ENCODE assay signal across 2 cellular contexts in the genomic region with DNA sequence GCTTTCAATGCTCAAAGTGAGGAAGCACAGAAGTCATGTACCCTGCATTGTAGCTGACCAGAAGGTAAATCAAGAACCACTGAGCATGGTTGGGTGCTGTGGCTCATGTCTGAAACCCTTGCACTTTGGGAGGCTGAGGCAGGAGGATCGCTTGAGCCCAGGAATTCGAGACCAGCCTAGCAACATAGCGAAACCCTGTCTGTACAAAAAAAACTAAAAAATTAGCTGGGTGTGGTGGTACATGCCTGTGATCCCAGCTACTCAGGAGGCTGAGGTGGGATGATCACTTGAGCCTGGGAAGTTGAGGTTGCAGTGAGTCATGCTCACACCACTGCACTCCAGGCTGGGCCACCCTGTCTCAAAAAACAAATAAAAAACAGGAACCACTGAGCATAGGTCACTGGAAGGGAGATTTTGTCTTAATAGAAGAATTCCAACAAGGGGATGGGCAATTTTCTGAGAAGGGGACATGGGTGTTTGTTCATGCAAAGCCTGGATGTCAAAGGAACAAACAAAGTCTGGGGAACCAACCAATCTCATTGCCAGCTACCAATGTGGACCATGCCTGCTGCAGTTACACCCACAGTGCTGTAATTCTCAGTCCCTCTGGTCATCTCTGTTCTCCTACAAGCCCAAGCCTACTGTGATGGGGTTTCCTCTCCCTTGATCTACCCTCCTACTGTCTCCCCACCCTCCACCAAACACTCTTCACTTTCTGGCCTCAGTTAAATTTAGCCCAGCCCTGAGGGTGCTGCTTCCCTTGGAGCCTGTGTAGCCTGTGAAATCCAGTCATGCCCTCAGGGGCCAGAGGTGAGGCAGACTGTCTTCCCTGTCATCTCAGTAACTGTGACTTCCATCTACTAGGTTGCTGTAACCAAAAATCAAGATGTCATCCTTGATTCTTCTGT.
TF ChIP-seq lines count a peak whose summit lies in the region.

No MANE protein-coding gene starts in this region.

TF ChIP-seq in SK-N-SH treated with all-trans-retinoic acid at 6 μM for 48 hours, 23 proteins besides CTCF, POLR2A, EP300 and RAD21 (continued from another document):
- TF ChIP-seq ZFP3 (CRISPR knock-in tag; IDR thresholded peaks at IDR 0.05), result no peak
- TF ChIP-seq GLIS3 (CRISPR knock-in tag; IDR thresholded peaks at IDR 0.05), result no peak
- TF ChIP-seq ZNF8 (CRISPR knock-in tag; IDR thresholded peaks at IDR 0.05), result no peak
- TF ChIP-seq ZC3H10 (CRISPR knock-in tag; IDR thresholded peaks at IDR 0.05), result no peak
- TF ChIP-seq, protein P1, sequence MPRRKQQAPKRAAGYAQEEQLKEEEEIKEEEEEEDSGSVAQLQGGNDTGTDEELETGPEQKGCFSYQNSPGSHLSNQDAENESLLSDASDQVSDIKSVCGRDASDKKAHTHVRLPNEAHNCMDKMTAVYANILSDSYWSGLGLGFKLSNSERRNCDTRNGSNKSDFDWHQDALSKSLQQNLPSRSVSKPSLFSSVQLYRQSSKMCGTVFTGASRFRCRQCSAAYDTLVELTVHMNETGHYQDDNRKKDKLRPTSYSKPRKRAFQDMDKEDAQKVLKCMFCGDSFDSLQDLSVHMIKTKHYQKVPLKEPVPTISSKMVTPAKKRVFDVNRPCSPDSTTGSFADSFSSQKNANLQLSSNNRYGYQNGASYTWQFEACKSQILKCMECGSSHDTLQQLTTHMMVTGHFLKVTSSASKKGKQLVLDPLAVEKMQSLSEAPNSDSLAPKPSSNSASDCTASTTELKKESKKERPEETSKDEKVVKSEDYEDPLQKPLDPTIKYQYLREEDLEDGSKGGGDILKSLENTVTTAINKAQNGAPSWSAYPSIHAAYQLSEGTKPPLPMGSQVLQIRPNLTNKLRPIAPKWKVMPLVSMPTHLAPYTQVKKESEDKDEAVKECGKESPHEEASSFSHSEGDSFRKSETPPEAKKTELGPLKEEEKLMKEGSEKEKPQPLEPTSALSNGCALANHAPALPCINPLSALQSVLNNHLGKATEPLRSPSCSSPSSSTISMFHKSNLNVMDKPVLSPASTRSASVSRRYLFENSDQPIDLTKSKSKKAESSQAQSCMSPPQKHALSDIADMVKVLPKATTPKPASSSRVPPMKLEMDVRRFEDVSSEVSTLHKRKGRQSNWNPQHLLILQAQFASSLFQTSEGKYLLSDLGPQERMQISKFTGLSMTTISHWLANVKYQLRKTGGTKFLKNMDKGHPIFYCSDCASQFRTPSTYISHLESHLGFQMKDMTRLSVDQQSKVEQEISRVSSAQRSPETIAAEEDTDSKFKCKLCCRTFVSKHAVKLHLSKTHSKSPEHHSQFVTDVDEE (CRISPR knock-in tag; IDR thresholded peaks at IDR 0.05), result no peak
- TF ChIP-seq, protein P2, sequence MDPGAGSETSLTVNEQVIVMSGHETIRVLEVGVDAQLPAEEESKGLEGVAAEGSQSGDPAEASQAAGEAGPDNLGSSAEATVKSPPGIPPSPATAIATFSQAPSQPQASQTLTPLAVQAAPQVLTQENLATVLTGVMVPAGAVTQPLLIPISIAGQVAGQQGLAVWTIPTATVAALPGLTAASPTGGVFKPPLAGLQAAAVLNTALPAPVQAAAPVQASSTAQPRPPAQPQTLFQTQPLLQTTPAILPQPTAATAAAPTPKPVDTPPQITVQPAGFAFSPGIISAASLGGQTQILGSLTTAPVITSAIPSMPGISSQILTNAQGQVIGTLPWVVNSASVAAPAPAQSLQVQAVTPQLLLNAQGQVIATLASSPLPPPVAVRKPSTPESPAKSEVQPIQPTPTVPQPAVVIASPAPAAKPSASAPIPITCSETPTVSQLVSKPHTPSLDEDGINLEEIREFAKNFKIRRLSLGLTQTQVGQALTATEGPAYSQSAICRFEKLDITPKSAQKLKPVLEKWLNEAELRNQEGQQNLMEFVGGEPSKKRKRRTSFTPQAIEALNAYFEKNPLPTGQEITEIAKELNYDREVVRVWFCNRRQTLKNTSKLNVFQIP (CRISPR knock-in tag; IDR thresholded peaks at IDR 0.05; ENCODE audit: borderline replicate concordance, low read depth), result no peak
- TF ChIP-seq ZFP30 (CRISPR knock-in tag; IDR thresholded peaks at IDR 0.05), result no peak
- TF ChIP-seq BACH2 (CRISPR knock-in tag; IDR thresholded peaks at IDR 0.05; ENCODE audit: borderline replicate concordance), result no peak
- TF ChIP-seq OSR1 (CRISPR knock-in tag; IDR thresholded peaks at IDR 0.05), result no peak

TF ChIP-seq in SK-N-SH, 30 proteins besides CTCF, POLR2A, EP300 and RAD21:
- TF ChIP-seq NRF1 (IDR thresholded peaks at IDR 0.05; ENCODE audit: low read depth, low read length), result no peak
- TF ChIP-seq JUND (IDR thresholded peaks at IDR 0.05), result no peak
- TF ChIP-seq GATA2 (CRISPR knock-in tag; IDR thresholded peaks at IDR 0.05), result no peak
- TF ChIP-seq SMC3 (IDR thresholded peaks at IDR 0.05; ENCODE audit: low read depth, low read length), result no peak
- TF ChIP-seq TCF12 (IDR thresholded peaks at IDR 0.05), result no peak
- TF ChIP-seq, protein P3, sequence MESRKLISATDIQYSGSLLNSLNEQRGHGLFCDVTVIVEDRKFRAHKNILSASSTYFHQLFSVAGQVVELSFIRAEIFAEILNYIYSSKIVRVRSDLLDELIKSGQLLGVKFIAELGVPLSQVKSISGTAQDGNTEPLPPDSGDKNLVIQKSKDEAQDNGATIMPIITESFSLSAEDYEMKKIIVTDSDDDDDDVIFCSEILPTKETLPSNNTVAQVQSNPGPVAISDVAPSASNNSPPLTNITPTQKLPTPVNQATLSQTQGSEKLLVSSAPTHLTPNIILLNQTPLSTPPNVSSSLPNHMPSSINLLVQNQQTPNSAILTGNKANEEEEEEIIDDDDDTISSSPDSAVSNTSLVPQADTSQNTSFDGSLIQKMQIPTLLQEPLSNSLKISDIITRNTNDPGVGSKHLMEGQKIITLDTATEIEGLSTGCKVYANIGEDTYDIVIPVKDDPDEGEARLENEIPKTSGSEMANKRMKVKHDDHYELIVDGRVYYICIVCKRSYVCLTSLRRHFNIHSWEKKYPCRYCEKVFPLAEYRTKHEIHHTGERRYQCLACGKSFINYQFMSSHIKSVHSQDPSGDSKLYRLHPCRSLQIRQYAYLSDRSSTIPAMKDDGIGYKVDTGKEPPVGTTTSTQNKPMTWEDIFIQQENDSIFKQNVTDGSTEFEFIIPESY (IDR thresholded peaks at IDR 0.05; ENCODE audit: borderline replicate concordance, low read depth), result no peak
- TF ChIP-seq MEF2A (IDR thresholded peaks at IDR 0.05; ENCODE audit: borderline replicate concordance, low read depth), result no peak
- no peak for TF ChIP-seq RXRA (IDR thresholded peaks at IDR 0.05; ENCODE audit: borderline replicate concordance, low read depth)
- no peak for TF ChIP-seq FOXJ3 (CRISPR knock-in tag; IDR thresholded peaks at IDR 0.05)
- TF ChIP-seq ELF1 (IDR thresholded peaks at IDR 0.05), result no peak
- TF ChIP-seq RCOR1 (IDR thresholded peaks at IDR 0.05; ENCODE audit: low read length), result no peak
- TF ChIP-seq NFIC (IDR thresholded peaks at IDR 0.05; ENCODE audit: borderline replicate concordance), result no peak
- TF ChIP-seq, protein P4, sequence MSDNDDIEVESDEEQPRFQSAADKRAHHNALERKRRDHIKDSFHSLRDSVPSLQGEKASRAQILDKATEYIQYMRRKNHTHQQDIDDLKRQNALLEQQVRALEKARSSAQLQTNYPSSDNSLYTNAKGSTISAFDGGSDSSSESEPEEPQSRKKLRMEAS (IDR thresholded peaks at IDR 0.05; ENCODE audit: low read depth), result no peak
- no peak for TF ChIP-seq GABPA (IDR thresholded peaks at IDR 0.05; ENCODE audit: low read depth)
- TF ChIP-seq, protein P5, sequence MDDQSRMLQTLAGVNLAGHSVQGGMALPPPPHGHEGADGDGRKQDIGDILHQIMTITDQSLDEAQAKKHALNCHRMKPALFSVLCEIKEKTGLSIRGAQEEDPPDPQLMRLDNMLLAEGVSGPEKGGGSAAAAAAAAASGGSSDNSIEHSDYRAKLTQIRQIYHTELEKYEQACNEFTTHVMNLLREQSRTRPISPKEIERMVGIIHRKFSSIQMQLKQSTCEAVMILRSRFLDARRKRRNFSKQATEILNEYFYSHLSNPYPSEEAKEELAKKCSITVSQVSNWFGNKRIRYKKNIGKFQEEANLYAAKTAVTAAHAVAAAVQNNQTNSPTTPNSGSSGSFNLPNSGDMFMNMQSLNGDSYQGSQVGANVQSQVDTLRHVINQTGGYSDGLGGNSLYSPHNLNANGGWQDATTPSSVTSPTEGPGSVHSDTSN (IDR thresholded peaks at IDR 0.05), result no peak
- TF ChIP-seq, protein P6, sequence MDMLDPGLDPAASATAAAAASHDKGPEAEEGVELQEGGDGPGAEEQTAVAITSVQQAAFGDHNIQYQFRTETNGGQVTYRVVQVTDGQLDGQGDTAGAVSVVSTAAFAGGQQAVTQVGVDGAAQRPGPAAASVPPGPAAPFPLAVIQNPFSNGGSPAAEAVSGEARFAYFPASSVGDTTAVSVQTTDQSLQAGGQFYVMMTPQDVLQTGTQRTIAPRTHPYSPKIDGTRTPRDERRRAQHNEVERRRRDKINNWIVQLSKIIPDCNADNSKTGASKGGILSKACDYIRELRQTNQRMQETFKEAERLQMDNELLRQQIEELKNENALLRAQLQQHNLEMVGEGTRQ (IDR thresholded peaks at IDR 0.05; ENCODE audit: borderline replicate concordance, low read depth, low read length), result no peak
- no peak for TF ChIP-seq POLR2AphosphoS5 (IDR thresholded peaks at IDR 0.05; ENCODE audit: low read depth, low read length)
- TF ChIP-seq EZH2phosphoT487 (IDR thresholded peaks at IDR 0.05; ENCODE audit: borderline replicate concordance, low read depth), result no peak
